ENCODE assay signal across 8 cellular contexts in genomic region chr16:68917541-68917940, GRCh38.
"Had no signal": no experiment of that assay in that cellular context is flagged by ENCODE, and none has a peak within 500 bp of the region (broad histone marks: within the 10 kb centered on the region; RNA-seq: fewer than 3 reads in every experiment).

No MANE protein-coding gene starts in this region.

- DNase-seq: GDM1, GF-D8 had no signal

- FAIRE-seq: G401.6, GM12878, GM12891, GM12892, GM18507, GM19239 had no signal

- H3K4me3 ChIP-seq: GM12878 had no signal
